Comparison of ENCODE assay signal across 10 cellular contexts in the genomic region with DNA sequence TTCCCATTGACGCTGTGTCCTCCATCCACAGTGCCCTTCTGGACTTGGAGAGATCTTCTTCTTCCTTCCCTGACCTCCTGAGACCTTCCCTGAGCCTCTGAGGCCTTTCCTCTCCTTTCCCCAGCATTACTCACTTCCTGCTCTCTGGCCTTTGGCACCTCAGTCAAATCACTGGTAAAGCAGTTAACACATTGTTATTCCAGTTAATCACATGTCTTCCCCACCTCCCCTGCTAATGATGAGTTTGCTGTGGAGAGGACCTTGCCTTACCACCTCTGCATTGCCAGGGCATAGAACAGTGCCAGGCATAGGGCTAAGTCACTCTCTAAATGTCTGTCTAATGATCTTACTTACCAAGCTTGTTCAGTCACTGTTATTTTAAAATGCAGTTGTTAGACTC.
DNase-seq lines count a peak whose midpoint lies in the region; ATAC-seq, FAIRE-seq and TF ChIP-seq lines count a peak whose summit lies in the region.
"Had no signal": no experiment of that assay in that cellular context is flagged by ENCODE, and none has a peak within 500 bp of the region (broad histone marks: within the 10 kb centered on the region; RNA-seq: fewer than 3 reads in every experiment).

No MANE protein-coding gene starts in this region.

- intact Hi-C loops in Right ventricle myocardium superior (cut with DNase I), result no loop called here

- peaks cover 0 to 13% of the 10 kb centered on the region in 2 donors for H3K4me1 ChIP-seq in right atrium auricular region
- H3K4me1 ChIP-seq: BE2C had no signal

- no peak overlapping the region for H3K4me3 ChIP-seq in right atrium auricular region

- FAIRE-seq in urothelium cell line (lab: Jason Lieb, UNC), result peak; percentile 50
- FAIRE-seq: GM12891 had no signal

- H3K27me3 ChIP-seq in right atrium auricular region, result no peaks in the 10 kb centered on the region
- H3K27me3 ChIP-seq: BE2C had no signal

- DNase-seq in Right ventricle myocardium superior (no peak), right atrium auricular region (ENCODE audit: low spot score) (no peak), amniotic epithelial cell (ENCODE audit: low read depth) (peak; percentile 20), iPS-NIHi7 (ENCODE audit: extremely low spot score) (peak; percentile 37), urothelium cell line (ENCODE audit: low spot score) (no peak)
- DNase-seq: BE2C had no signal

- H3K9me3 ChIP-seq in right atrium auricular region, result no peaks in the 10 kb centered on the region
- H3K9me3 ChIP-seq: BE2C had no signal

- H3K27ac ChIP-seq in right atrium auricular region, result peak overlapping the region in 1 of 2 donors; percentile 36

- no peak for TF ChIP-seq CTCF in right atrium auricular region (IDR thresholded peaks at IDR 0.05)

- ATAC-seq in Right ventricle myocardium superior (ENCODE audit: poor library complexity) (peak; percentile 69), GM21381 (IDR thresholded peaks at IDR 0.05; ENCODE audit: unreplicated experiment) (no peak), HG02610 (IDR thresholded peaks at IDR 0.05; ENCODE audit: unreplicated experiment) (no peak), GM18870 (IDR thresholded peaks at IDR 0.05; ENCODE audit: unreplicated experiment) (no peak)

- no peaks in the 10 kb centered on the region for H3K36me3 ChIP-seq in right atrium auricular region
- H3K36me3 ChIP-seq: BE2C had no signal

Comparison
In these comparisons a context has a peak if more than half of its experiments do, and no peak if none do; other contexts are left out.
1. DNase-seq: peak in amniotic epithelial cell (single experiment) and iPS-NIHi7 (single experiment); none in Right ventricle myocardium superior (single experiment), right atrium auricular region (single experiment) and urothelium cell line (single experiment).